In genomic region chrY:7056886-7057285, GRCh38 we compare ENCODE assay signal across 17 cellular contexts.
DNase-seq lines count a peak whose midpoint lies in the region; ATAC-seq and TF ChIP-seq lines count a peak whose summit lies in the region.
"Had no signal": no experiment of that assay in that cellular context is flagged by ENCODE, and none has a peak within 500 bp of the region (broad histone marks: within the 10 kb centered on the region; RNA-seq: fewer than 3 reads in every experiment).

No MANE protein-coding gene starts in this region.

- intact Hi-C loops in mammary epithelial cell (cut with micrococcal nuclease) = no loop called here

- in situ Hi-C loops in mammary epithelial cell (cut with MboI; ENCODE audit: low sequenced_read_pairs in 2 of 2) = no loop called here

- H3K4me1 ChIP-seq in mammary epithelial cell (ENCODE audit: insufficient read depth, low read length) (no peaks in the 10 kb centered on the region), foreskin keratinocyte (no peaks in the 10 kb centered on the region), GM23338 (ENCODE audit: insufficient read depth) (0 out of 2 replicates have a peak, but pooled peaks cover 5% of the 10 kb centered on the region)
- H3K4me1 ChIP-seq: BLaER1, HAP-1 had no signal

- no TSS peak for BruUV-seq in mammary epithelial cell (replicated peaks; lab: Mats Ljungman, UMichigan)

- TF ChIP-seq CTCF in GM12865 (IDR thresholded peaks at IDR 0.05; ENCODE audit: insufficient read depth, low read depth, low read length, missing control alignments) (no peak), mammary epithelial cell (conservative IDR thresholded peaks at IDR 0.05 in 1 of 2, IDR thresholded peaks at IDR 0.05 in 1 of 2; ENCODE audit: extremely low read depth in 1 of 2, insufficient read depth in 1 of 2, low read depth in 1 of 2, low read length in 2 of 2) (no peak), foreskin keratinocyte (conservative IDR thresholded peaks at IDR 0.05) (no peak), GM23338 (conservative IDR thresholded peaks at IDR 0.05; ENCODE audit: low read depth in 2 of 2) (no peak)

- peaks cover 4% of the 10 kb centered on the region for H3K27me3 Mint-ChIP-seq in GM23338 (ENCODE audit: insufficient read depth, low read depth, poor library complexity)

- no peaks in the 10 kb centered on the region for H3F3A ChIP-seq in GM23338 (replicated peaks; ENCODE audit: low read depth)

- H3K4me2 ChIP-seq in mammary epithelial cell (ENCODE audit: insufficient read depth, low read depth, low read length) (no peak overlapping the region), GM23338 (no peak overlapping the region)
- H3K4me2 ChIP-seq: BLaER1 had no signal

- peaks cover 5% of the 10 kb centered on the region; the same call in 2 of the 3 replicates for H3K36me3 Mint-ChIP-seq in GM23338 (ENCODE audit: low read depth)
- H3K36me3 Mint-ChIP-seq: CD14-positive monocyte; CD4-positive, alpha-beta memory T cell had no signal

- H2AFZ ChIP-seq in mammary epithelial cell (ENCODE audit: low read depth, low read length) (no peak overlapping the region), GM23338 (no peak overlapping the region)

- H3K79me2 ChIP-seq in mammary epithelial cell (ENCODE audit: insufficient read depth, low read length) = no peaks in the 10 kb centered on the region
- H3K79me2 ChIP-seq in GM23338 (replicated peaks; ENCODE audit: insufficient read depth) = no peaks in the 10 kb centered on the region

- peaks cover 2% of the 10 kb centered on the region; the same call in 2 of the 3 replicates for H3K9me3 Mint-ChIP-seq in GM23338
- H3K9me3 Mint-ChIP-seq: CD4-positive, alpha-beta memory T cell had no signal

- H3K27me3 ChIP-seq in mammary epithelial cell (ENCODE audit: insufficient read depth, low read length) (no peaks in the 10 kb centered on the region), foreskin keratinocyte (no peaks in the 10 kb centered on the region), GM23338 (ENCODE audit: insufficient read depth) (no peaks in the 10 kb centered on the region)
- H3K27me3 ChIP-seq: BLaER1 had no signal

- CTCF ChIA-PET in mammary epithelial cell (lab: Charles Lee; ENCODE audit: low non-redundant PET) = no interaction called here

- ATAC-seq in foreskin keratinocyte = peak; percentile 60
- no peak for ATAC-seq in HG02852 (IDR thresholded peaks at IDR 0.05; ENCODE audit: unreplicated experiment)
- no peak for ATAC-seq in GM23338

- H3K9me2 ChIP-seq in GM23338 (ENCODE audit: insufficient read depth) = no peaks in the 10 kb centered on the region

- no peak overlapping the region for H3K9ac ChIP-seq in mammary epithelial cell (ENCODE audit: insufficient read depth, low read length)
- H3K9ac ChIP-seq: BLaER1 had no signal

- DNase-seq in GM12865 (ENCODE audit: low read depth) (peak; percentile 0), LoVo (ENCODE audit: low spot score) (peak; percentile 0), mammary epithelial cell (peak; percentile 1), foreskin keratinocyte (peak; percentile 63 to 68), NCI-H128 (lab: John Stamatoyannopoulos, UW; ENCODE audit: unreplicated experiment) (no peak), anterior cingulate cortex (lab: John Stamatoyannopoulos, UW) (no peak), GM23338 (ENCODE audit: low spot score) (no peak)
- DNase-seq: 8988T; CD4-positive, alpha-beta memory T cell; DMS153; DMS79; GDM1; HFFc6 had no signal

- H4K20me1 ChIP-seq in mammary epithelial cell (ENCODE audit: insufficient read depth, low read length) (no peaks in the 10 kb centered on the region), GM23338 (replicated peaks; ENCODE audit: insufficient read depth) (no peaks in the 10 kb centered on the region)
- H4K20me1 ChIP-seq: BLaER1 had no signal

- H3K9me3 ChIP-seq in mammary epithelial cell (replicated peaks; ENCODE audit: insufficient read depth, low read length) = no peaks in the 10 kb centered on the region
- H3K9me3 ChIP-seq: BLaER1, HAP-1 had no signal

- H3K36me3 ChIP-seq in mammary epithelial cell (ENCODE audit: insufficient read depth, low read length) (no peaks in the 10 kb centered on the region), GM23338 (ENCODE audit: insufficient read depth) (no peaks in the 10 kb centered on the region)
- H3K36me3 ChIP-seq: BLaER1, HAP-1 had no signal

- peaks cover 20% of the 10 kb centered on the region for H3K4me1 Mint-ChIP-seq in GM23338
- H3K4me1 Mint-ChIP-seq: CD14-positive monocyte; CD4-positive, alpha-beta memory T cell had no signal

- dilution Hi-C loops in mammary epithelial cell (cut with HindIII; ENCODE audit: low sequenced_read_pairs) = no loop called here

- H3K4me3 ChIP-seq in GM12865 (ENCODE audit: low read depth, low read length) = no peak overlapping the region
- no peak overlapping the region for H3K4me3 ChIP-seq in mammary epithelial cell (replicated peaks in 1 of 3; ENCODE audit: insufficient read depth in 1 of 3, low read depth in 2 of 3, low read length in 3 of 3)
- H3K4me3 ChIP-seq in GM23338 = no peak overlapping the region
- H3K4me3 ChIP-seq: BLaER1, HAP-1 had no signal

- WGBS in mammary epithelial cell (ENCODE audit: low coverage, missing lambda C conversion rate) = no CpG with 5 or more reads among the region's 5 CpGs

- no peak overlapping the region for H3K27ac ChIP-seq in mammary epithelial cell (ENCODE audit: insufficient read depth, low read depth, low read length)
- no peak overlapping the region for H3K27ac ChIP-seq in foreskin keratinocyte
- no peak overlapping the region for H3K27ac ChIP-seq in GM23338 (ENCODE audit: low read depth)
- H3K27ac ChIP-seq: BLaER1 had no signal

- no peak overlapping the region for H3K27ac Mint-ChIP-seq in GM23338
- H3K27ac Mint-ChIP-seq: CD14-positive monocyte; CD4-positive, alpha-beta memory T cell; HFFc6 had no signal

- no peak overlapping the region for H3K4me3 Mint-ChIP-seq in GM23338
- H3K4me3 Mint-ChIP-seq: CD14-positive monocyte; CD4-positive, alpha-beta memory T cell; HFFc6 had no signal

TF ChIP-seq in GM23338, 12 proteins besides CTCF, POLR2A, EP300 and RAD21 (continues in another document):
- no peak for TF ChIP-seq REST (IDR thresholded peaks at IDR 0.05; ENCODE audit: unreplicated experiment)

Comparison
In these comparisons a context has a peak if more than half of its experiments do, and no peak if none do; other contexts are left out.
1. DNase-seq: peak in GM12865 (single experiment), LoVo (single experiment), mammary epithelial cell (single experiment) and foreskin keratinocyte (2 of 2); none in NCI-H128 (single experiment), anterior cingulate cortex (0 of 58) and GM23338 (single experiment).